8 cellular contexts compared by ENCODE assay signal in the genomic region with DNA sequence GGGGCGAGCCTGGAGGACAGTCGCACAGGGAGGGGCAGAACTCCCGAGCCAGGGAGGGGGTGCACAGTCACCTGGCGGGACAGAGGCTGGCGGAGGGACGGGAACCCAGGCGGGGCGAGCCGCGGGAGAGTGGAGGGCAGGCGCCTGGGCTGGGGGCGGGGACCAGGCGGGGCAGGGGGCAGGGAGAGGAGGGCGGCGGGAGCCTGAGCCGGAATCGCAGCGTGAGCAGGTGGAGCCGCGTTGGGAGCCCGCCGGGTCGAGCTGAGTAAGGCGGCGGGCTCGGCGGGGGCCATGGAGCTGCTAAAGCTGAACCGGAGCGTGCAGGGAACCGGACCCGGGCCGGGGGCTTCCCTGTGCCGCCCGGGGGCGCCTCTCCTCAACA. TPM values are rescaled to one million over a fixed set of nuclear protein-coding genes. Genes with fewer than 3 reads are reported as not detected.
DNase-seq lines count a peak whose midpoint lies in the region; ATAC-seq lines count a peak whose summit lies in the region.

A gene (plus strand): TSS at position 201 of the 382 bp plus-strand sequence. CDS start 91 bp downstream, at position 292.

- H3K27me3 Mint-ChIP-seq in activated naive CD4-positive, alpha-beta T cell treated with anti-CD3 and anti-CD28 coated beads for 36 hours (ENCODE audit: low read depth), result peaks cover 7% of the 10 kb centered on the region

- H3K4me3 Mint-ChIP-seq in activated naive CD4-positive, alpha-beta T cell treated with anti-CD3 and anti-CD28 coated beads for 36 hours, result peak within 1 kb of the TSS; percentile 62

- intact Hi-C loops in activated naive CD4-positive, alpha-beta T cell treated with anti-CD3 and anti-CD28 coated beads for 36 hours (cut with micrococcal nuclease), result loop anchor here (1.0 to 2.0 kb wide), 3 partner anchors 24 to 93 kb away; a partner anchor contains a TSS

- peak within 1 kb of the TSS; percentile 71 for H3K4me3 ChIP-seq in iPS-15b (ENCODE audit: low read depth, low read length)

- no peak within 1 kb of the TSS for H3K27ac Mint-ChIP-seq in activated naive CD4-positive, alpha-beta T cell treated with anti-CD3 and anti-CD28 coated beads for 36 hours

- H3K4me1 ChIP-seq in iPS-15b (ENCODE audit: control insufficient read depth, insufficient read depth, low read length), result no peaks in the 10 kb centered on the region

- ATAC-seq in HG02973 (IDR thresholded peaks at IDR 0.05; ENCODE audit: unreplicated experiment), result no peak

- H3K9me3 ChIP-seq in iPS-15b (ENCODE audit: control insufficient read depth, insufficient read depth, low read length), result no peaks in the 10 kb centered on the region

- H3K36me3 Mint-ChIP-seq in activated naive CD4-positive, alpha-beta T cell treated with anti-CD3 and anti-CD28 coated beads for 36 hours (ENCODE audit: low read depth), result no peaks in the 10 kb centered on the region

- no peaks in the 10 kb centered on the region for H3K36me3 ChIP-seq in iPS-15b (ENCODE audit: control insufficient read depth, insufficient read depth, low read length)

- no peaks in the 10 kb centered on the region for H3K9me3 Mint-ChIP-seq in activated naive CD4-positive, alpha-beta T cell treated with anti-CD3 and anti-CD28 coated beads for 36 hours

- peak; percentile 22 for DNase-seq in NCI-H82 (lab: John Stamatoyannopoulos, UW)
- no peak for DNase-seq in NCI-H82 treated with DMSO at 0.1 percent for 48 hours (lab: John Stamatoyannopoulos, UW; ENCODE audit: unreplicated experiment)
- peak; percentile 34 for DNase-seq in activated naive CD4-positive, alpha-beta T cell treated with anti-CD3 and anti-CD28 coated beads for 36 hours
- peak; percentile 28 to 36 for DNase-seq in stimulated activated CD4-positive, alpha-beta T cell treated with anti-CD3 and anti-CD28 coated beads, Interleukin-2, amount 100 ng/mL, for 24 hours
- DNase-seq in HuH-7 (ENCODE audit: low spot score), result no peak
- no peak for DNase-seq in GOT3 (lab: John Stamatoyannopoulos, UW)

- no peaks in the 10 kb centered on the region for H3K4me1 Mint-ChIP-seq in activated naive CD4-positive, alpha-beta T cell treated with anti-CD3 and anti-CD28 coated beads for 36 hours (ENCODE audit: low read depth)

- peaks cover 71% of the 10 kb centered on the region for H3K27me3 ChIP-seq in iPS-15b (ENCODE audit: control insufficient read depth, insufficient read depth, low read length)

- CTCF ChIA-PET in activated naive CD4-positive, alpha-beta T cell treated with anti-CD3 and anti-CD28 coated beads for 36 hours (lab: Charles Lee), result interaction anchor here (0.8 to 2.9 kb wide), 4 partner anchors 9 to 94 kb away, joined by 3 to 35 read pairs (median 5); no protein-coding TSS in a partner anchor

- H3K9ac ChIP-seq in iPS-15b (ENCODE audit: low read depth, low read length), result no peak within 1 kb of the TSS

RNA-seq across cellular contexts. Expression of the gene that starts here (rescaled TPM):
- total RNA-seq in activated naive CD4-positive, alpha-beta T cell treated with anti-CD3 and anti-CD28 coated beads for 36 hours, result not detected

Comparison
In these comparisons a context has a peak if more than half of its experiments do, and no peak if none do; other contexts are left out.
1. DNase-seq: peak in NCI-H82 (single experiment) and stimulated activated CD4-positive, alpha-beta T cell treated with anti-CD3 and anti-CD28 coated beads, Interleukin-2, amount 100 ng/mL, for 24 hours (2 of 2); none in NCI-H82 treated with DMSO at 0.1 percent for 48 hours (single experiment), HuH-7 (single experiment) and GOT3 (single experiment).
2. Peak in DNase-seq in activated naive CD4-positive, alpha-beta T cell treated with anti-CD3 and anti-CD28 coated beads for 36 hours; RNA of the gene not detected or under 1 TPM.